Comparison of ENCODE assay signal across 11 cellular contexts in genomic region chr17:10730956-10731879, GRCh38. TPM values are rescaled to one million over a fixed set of nuclear protein-coding genes. Genes with fewer than 3 reads are reported as not detected.
DNase-seq lines count a peak whose midpoint lies in the region; ATAC-seq and TF ChIP-seq lines count a peak whose summit lies in the region.
"Had no signal": no experiment of that assay in that cellular context is flagged by ENCODE, and none has a peak within 500 bp of the region (broad histone marks: within the 10 kb centered on the region; RNA-seq: fewer than 3 reads in every experiment).

No MANE protein-coding gene starts in this region.

- H3K27ac ChIP-seq in ascending aorta (peak overlapping the region; percentile 30 to 97), right lobe of liver (peak overlapping the region; percentile 53 to 99 (median 99)), thyroid gland (no peak overlapping the region)

- no peaks in the 10 kb centered on the region for H3K9me3 Mint-ChIP-seq in activated CD8-positive, alpha-beta memory T cell treated with anti-CD3 and anti-CD28 coated beads, Interleukin-2, amount 10 ng/mL, durations not matched to agents 7 days and 5 days (ENCODE audit: low read depth)
- H3K9me3 Mint-ChIP-seq: dendritic cell treated with granulocyte-macrophage colony-stimulating factor and Interleukin-4, amounts not matched to agents 40 ng/mL and 50 ng/mL, for 4 days had no signal

- intact Hi-C loops in ascending aorta (cut with DNase I) (no loop called here), right lobe of liver (cut with DNase I) (loop anchor here in 1 of 2 donors (10.0 kb wide), 1 partner anchor 114 kb away; no protein-coding TSS in a partner anchor), thyroid gland (cut with DNase I) (no loop called here)

- no peak for TF ChIP-seq CTCF in ascending aorta (IDR thresholded peaks at IDR 0.05)
- no peak for TF ChIP-seq CTCF in right lobe of liver (IDR thresholded peaks at IDR 0.05)
- TF ChIP-seq CTCF in thyroid gland (IDR thresholded peaks at IDR 0.05), result no peak

- no peaks in the 10 kb centered on the region for H3K9me3 ChIP-seq in ascending aorta
- no peaks in the 10 kb centered on the region for H3K9me3 ChIP-seq in right lobe of liver
- H3K9me3 ChIP-seq in thyroid gland, result no peaks in the 10 kb centered on the region

- WGBS in right lobe of liver (ENCODE audit: insufficient coverage, low coverage, low lambda C conversion rate, missing lambda C conversion rate), result 47% methylated on average over 19 of the region's 19 CpGs
- 76 to 77% methylated on average over 19 of the region's 19 CpGs for WGBS in thyroid gland, 2 donors

- no peaks in the 10 kb centered on the region for H3K36me3 ChIP-seq in ascending aorta
- no peaks in the 10 kb centered on the region for H3K36me3 ChIP-seq in right lobe of liver
- no peaks in the 10 kb centered on the region for H3K36me3 ChIP-seq in thyroid gland

- H3K27me3 ChIP-seq in ascending aorta (no peaks in the 10 kb centered on the region), right lobe of liver (no peaks in the 10 kb centered on the region), thyroid gland (no peaks in the 10 kb centered on the region)

- peaks cover 9% of the 10 kb centered on the region for H3K27me3 Mint-ChIP-seq in activated CD8-positive, alpha-beta memory T cell treated with anti-CD3 and anti-CD28 coated beads, Interleukin-2, amount 10 ng/mL, durations not matched to agents 7 days and 5 days

- peak overlapping the region; percentile 3 for H3K27ac Mint-ChIP-seq in activated CD8-positive, alpha-beta memory T cell treated with anti-CD3 and anti-CD28 coated beads, Interleukin-2, amount 10 ng/mL, durations not matched to agents 7 days and 5 days

- no peaks in the 10 kb centered on the region for H3K36me3 Mint-ChIP-seq in activated CD8-positive, alpha-beta memory T cell treated with anti-CD3 and anti-CD28 coated beads, Interleukin-2, amount 10 ng/mL, durations not matched to agents 7 days and 5 days

- TF ChIP-seq POLR2A in right lobe of liver (IDR thresholded peaks at IDR 0.05) (no peak), thyroid gland (IDR thresholded peaks at IDR 0.05) (no peak)

- peak; percentile 32 for DNase-seq in activated CD8-positive, alpha-beta memory T cell treated with anti-CD3 and anti-CD28 coated beads, Interleukin-2, amount 10 ng/mL, durations not matched to agents 7 days and 5 days
- DNase-seq in activated CD8-positive, alpha-beta memory T cell treated with anti-CD3 and anti-CD28 coated beads, Interleukin-2, amount 50 U/mL, for 48 hours, result no peak
- DNase-seq in ascending aorta (ENCODE audit: low spot score in 2 of 2) (no peak), right lobe of liver (peak; percentile 54 to 69 (median 66)), thyroid gland (peak; percentile 14), KG1 (lab: John Stamatoyannopoulos, UW) (no peak), NCI-H2171 (lab: John Stamatoyannopoulos, UW) (no peak)
- DNase-seq: OCI-M1 had no signal

- no peak for ATAC-seq in activated CD8-positive, alpha-beta memory T cell treated with anti-CD3 and anti-CD28 coated beads, Interleukin-2, amount 10 ng/mL, durations not matched to agents 7 days and 5 days
- ATAC-seq in right lobe of liver (peak in 3 of 4 donors; percentile 11 to 29 (median 20)), GM19455 (IDR thresholded peaks at IDR 0.05; ENCODE audit: unreplicated experiment) (no peak)

- peak overlapping the region; percentile 74 for H3K4me3 Mint-ChIP-seq in activated CD8-positive, alpha-beta memory T cell treated with anti-CD3 and anti-CD28 coated beads, Interleukin-2, amount 10 ng/mL, durations not matched to agents 7 days and 5 days

- peaks cover 2 to 3% of the 10 kb centered on the region in 2 donors for H3K4me1 ChIP-seq in ascending aorta
- H3K4me1 ChIP-seq in right lobe of liver, result peaks cover 0 to 17% (median 7%) of the 10 kb centered on the region in 4 donors
- H3K4me1 ChIP-seq in thyroid gland, result peaks cover 0 to 4% of the 10 kb centered on the region in 2 donors

- H3K4me3 ChIP-seq in ascending aorta (peak overlapping the region in 1 of 2 donors; percentile 83), right lobe of liver (peak overlapping the region; percentile 74 to 76 (median 75)), thyroid gland (replicated peaks in 1 of 3) (no peak overlapping the region)
- H3K4me3 ChIP-seq: lung had no signal

- H3K4me1 Mint-ChIP-seq in activated CD8-positive, alpha-beta memory T cell treated with anti-CD3 and anti-CD28 coated beads, Interleukin-2, amount 10 ng/mL, durations not matched to agents 7 days and 5 days, result peaks cover 7% of the 10 kb centered on the region

- CTCF ChIA-PET in activated CD8-positive, alpha-beta memory T cell treated with anti-CD3 and anti-CD28 coated beads, Interleukin-2, amount 10 ng/mL, durations not matched to agents 7 days and 5 days (lab: Charles Lee), result no interaction called here

RNA-seq across cellular contexts. Expression of gene TMEM220, which starts 1.4 kb away (rescaled TPM):
- total RNA-seq in activated CD8-positive, alpha-beta memory T cell treated with anti-CD3 and anti-CD28 coated beads, Interleukin-2, amount 10 ng/mL, durations not matched to agents 7 days and 5 days, result under 1 TPM; 0.29 to 0.35 TPM
- 0.53 TPM for total RNA-seq in ascending aorta
- total RNA-seq in right lobe of liver, result 10 to 100 TPM; 26.6 to 61.0 (median 43.2) TPM
- 10 to 100 TPM; 13.1 to 17.6 (median 15.5) TPM for total RNA-seq in thyroid gland

RNA-seq across cellular contexts. Expression of gene ADPRM, which starts 33.8 kb away (rescaled TPM):
- total RNA-seq in activated CD8-positive, alpha-beta memory T cell treated with anti-CD3 and anti-CD28 coated beads, Interleukin-2, amount 10 ng/mL, durations not matched to agents 7 days and 5 days, result 10 to 100 TPM in 1 of 2 experiments, 1 to 10 TPM in 1; 9.9 to 10.6 TPM
- not detected for total RNA-seq in ascending aorta
- total RNA-seq in right lobe of liver, result 1 to 10 TPM; 3.6 to 9.6 (median 4.5) TPM
- total RNA-seq in thyroid gland, result 10 to 100 TPM; 16.3 to 21.4 (median 19.4) TPM

RNA-seq across cellular contexts. Expression of gene SCO1, which starts 33.9 kb away (rescaled TPM):
- 10 to 100 TPM; 25.6 to 30.4 TPM for total RNA-seq in activated CD8-positive, alpha-beta memory T cell treated with anti-CD3 and anti-CD28 coated beads, Interleukin-2, amount 10 ng/mL, durations not matched to agents 7 days and 5 days
- total RNA-seq in ascending aorta (173 TPM), right lobe of liver (10 to 100 TPM; 19.0 to 29.7 (median 23.8) TPM), thyroid gland (10 to 100 TPM; 31.2 to 36.0 (median 34.9) TPM)

Comparison
In these comparisons a context has a peak if more than half of its experiments do, and no peak if none do; other contexts are left out.
1. DNase-seq: peak in activated CD8-positive, alpha-beta memory T cell treated with anti-CD3 and anti-CD28 coated beads, Interleukin-2, amount 10 ng/mL, durations not matched to agents 7 days and 5 days (single experiment), right lobe of liver (3 of 3) and thyroid gland (2 of 2); none in activated CD8-positive, alpha-beta memory T cell treated with anti-CD3 and anti-CD28 coated beads, Interleukin-2, amount 50 U/mL, for 48 hours (single experiment), ascending aorta (0 of 2), KG1 (single experiment) and NCI-H2171 (single experiment).
2. ATAC-seq: peak in right lobe of liver (3 of 4); none in activated CD8-positive, alpha-beta memory T cell treated with anti-CD3 and anti-CD28 coated beads, Interleukin-2, amount 10 ng/mL, durations not matched to agents 7 days and 5 days (single experiment) and GM19455 (single experiment).
3. H3K27ac ChIP-seq: peak in ascending aorta (2 of 2) and right lobe of liver (3 of 3); none in thyroid gland (0 of 3).
4. H3K4me3 ChIP-seq: peak in right lobe of liver (3 of 3); none in thyroid gland (0 of 3).